ENCODE assay signal across 13 cellular contexts in the genomic region with DNA sequence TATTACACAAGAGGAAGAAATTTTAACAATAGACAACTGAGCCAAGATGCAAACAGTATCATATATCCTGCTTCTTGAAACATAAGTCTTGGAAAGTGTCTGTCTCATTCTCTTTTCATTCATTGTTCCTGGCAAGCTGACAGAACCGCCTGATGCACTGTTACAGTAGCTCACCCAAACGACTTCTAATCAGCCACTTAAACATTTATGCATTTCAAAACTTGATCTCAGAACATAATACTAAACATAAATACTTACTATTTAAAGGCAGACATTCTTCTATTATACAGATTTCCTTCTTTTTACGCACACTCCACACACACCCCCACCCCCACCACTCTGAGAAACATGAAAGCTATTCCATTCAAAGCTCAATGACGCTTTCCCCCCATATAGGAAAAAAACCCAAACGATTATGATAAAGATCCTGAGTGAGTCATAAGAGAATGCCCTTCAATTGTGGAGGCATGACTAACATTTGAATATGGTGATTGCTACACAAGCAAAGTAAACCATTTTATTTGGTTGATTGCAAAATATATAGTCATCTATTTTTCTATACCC. TPM values are rescaled to one million over a fixed set of nuclear protein-coding genes. Genes with fewer than 3 reads are reported as not detected.
DNase-seq lines count a peak whose midpoint lies in the region; ATAC-seq, FAIRE-seq and TF ChIP-seq lines count a peak whose summit lies in the region.
"Had no signal": no experiment of that assay in that cellular context is flagged by ENCODE, and none has a peak within 500 bp of the region (broad histone marks: within the 10 kb centered on the region; RNA-seq: fewer than 3 reads in every experiment).

No MANE protein-coding gene starts in this region.

- in situ Hi-C loops in astrocyte of the cerebellum (cut with HindIII; ENCODE audit: low sequenced_read_pairs): no loop called here

- H3K27ac ChIP-seq in layer of hippocampus (ENCODE audit: low read depth, low read length): peak overlapping the region; percentile 89
- H3K27ac ChIP-seq: skin epidermis had no signal

- ATAC-seq in GM21423 (IDR thresholded peaks at IDR 0.05; ENCODE audit: unreplicated experiment): no peak
- ATAC-seq: left colon had no signal

- POLR2A ChIA-PET in BJ (lab: Charles Lee): interaction anchor here (0.6 kb wide), 1 partner anchor 171 kb away, joined by 6 read pairs; no protein-coding TSS in a partner anchor

- H3K36me3 ChIP-seq in BJ (ENCODE audit: control insufficient read depth, insufficient read depth, low read length): no peaks in the 10 kb centered on the region
- H3K36me3 ChIP-seq in H7 (replicated peaks; ENCODE audit: control insufficient read depth, insufficient read depth, low read length): no peaks in the 10 kb centered on the region

- no peak for TF ChIP-seq POLR2A in GM12892 (IDR thresholded peaks at IDR 0.05; ENCODE audit: low read depth, low read length)

- H3K27me3 ChIP-seq in BJ (ENCODE audit: control insufficient read depth, insufficient read depth, low read length) (no peaks in the 10 kb centered on the region), layer of hippocampus (ENCODE audit: control insufficient read depth, insufficient read depth, low read length) (no peaks in the 10 kb centered on the region), H7 (ENCODE audit: control insufficient read depth, insufficient read depth, low read length) (no peaks in the 10 kb centered on the region)

- H3K4me3 ChIP-seq in BJ (ENCODE audit: low read depth, low read length) (no peak overlapping the region), astrocyte of the cerebellum (ENCODE audit: low read depth, low read length) (no peak overlapping the region), H7 (ENCODE audit: insufficient read depth, low read depth, low read length) (no peak overlapping the region)
- H3K4me3 ChIP-seq: skin epidermis had no signal

- FAIRE-seq in GM12892 (lab: Jason Lieb, UNC): no peak
- FAIRE-seq: G401.6 had no signal

- TF ChIP-seq CTCF in BJ (IDR thresholded peaks at IDR 0.05; ENCODE audit: insufficient read depth, low read depth, low read length): no peak
- no peak for TF ChIP-seq CTCF in astrocyte of the cerebellum (IDR thresholded peaks at IDR 0.05; ENCODE audit: low read depth, low read length, missing control alignments)

- CTCF ChIA-PET in BJ (lab: Yijun Ruan, JAX): interaction anchor here (0.6 kb wide), 1 partner anchor 191 kb away, joined by 3 read pairs; no protein-coding TSS in a partner anchor

- DNase-seq in BJ (ENCODE audit: low read depth) (peak; percentile 4), M059J (ENCODE audit: low read depth) (peak; percentile 65), astrocyte of the cerebellum (ENCODE audit: low read depth) (peak; percentile 57), H7 (no peak), NCI-H1930 (lab: John Stamatoyannopoulos, UW) (no peak), GM12892 (ENCODE audit: insufficient read length) (no peak)
- DNase-seq: activated CD4-positive, alpha-beta T cell treated with anti-CD3 and anti-CD28 coated beads, Interleukin-2, amount 10 ng/mL, durations not matched to agents 7 days and 5 days; left colon; stimulated activated naive CD4-positive, alpha-beta T cell had no signal

RNA-seq across cellular contexts. Expression of a gene that starts 30.5 kb away (rescaled TPM):
- polyA plus RNA-seq in BJ (2011; rRNA removed): 2.8 and 5.0 TPM in 2 replicates
- 1.3 and 1.9 TPM in 2 replicates for polyA minus RNA-seq in BJ (2011; rRNA and poly(A)+ RNA removed)
- 3.8 and 9.0 TPM in 2 replicates for total RNA-seq in M059J (2014; rRNA removed; shearing (Covaris generic))
- total RNA-seq in H7 (2014; rRNA removed; shearing (Covaris generic)): 5.1 and 8.5 TPM in 2 replicates
- polyA plus RNA-seq in GM12892 (2012; ENCODE audit: missing spikeins): not detected

Comparison
In these comparisons a context has a peak if more than half of its experiments do, and no peak if none do; other contexts are left out.
1. DNase-seq: peak in BJ (single experiment), M059J (single experiment) and astrocyte of the cerebellum (single experiment); none in H7 (single experiment), NCI-H1930 (0 of 2) and GM12892 (single experiment).